In genomic region chr2:134426721-134427120, GRCh38 we compare ENCODE assay signal across 1 cellular context.
TF ChIP-seq lines count a peak whose summit lies in the region.

No MANE protein-coding gene starts in this region.

TF ChIP-seq in H1, 55 proteins besides CTCF, POLR2A, EP300 and RAD21 (continued from another document):
- TF ChIP-seq, protein P1, sequence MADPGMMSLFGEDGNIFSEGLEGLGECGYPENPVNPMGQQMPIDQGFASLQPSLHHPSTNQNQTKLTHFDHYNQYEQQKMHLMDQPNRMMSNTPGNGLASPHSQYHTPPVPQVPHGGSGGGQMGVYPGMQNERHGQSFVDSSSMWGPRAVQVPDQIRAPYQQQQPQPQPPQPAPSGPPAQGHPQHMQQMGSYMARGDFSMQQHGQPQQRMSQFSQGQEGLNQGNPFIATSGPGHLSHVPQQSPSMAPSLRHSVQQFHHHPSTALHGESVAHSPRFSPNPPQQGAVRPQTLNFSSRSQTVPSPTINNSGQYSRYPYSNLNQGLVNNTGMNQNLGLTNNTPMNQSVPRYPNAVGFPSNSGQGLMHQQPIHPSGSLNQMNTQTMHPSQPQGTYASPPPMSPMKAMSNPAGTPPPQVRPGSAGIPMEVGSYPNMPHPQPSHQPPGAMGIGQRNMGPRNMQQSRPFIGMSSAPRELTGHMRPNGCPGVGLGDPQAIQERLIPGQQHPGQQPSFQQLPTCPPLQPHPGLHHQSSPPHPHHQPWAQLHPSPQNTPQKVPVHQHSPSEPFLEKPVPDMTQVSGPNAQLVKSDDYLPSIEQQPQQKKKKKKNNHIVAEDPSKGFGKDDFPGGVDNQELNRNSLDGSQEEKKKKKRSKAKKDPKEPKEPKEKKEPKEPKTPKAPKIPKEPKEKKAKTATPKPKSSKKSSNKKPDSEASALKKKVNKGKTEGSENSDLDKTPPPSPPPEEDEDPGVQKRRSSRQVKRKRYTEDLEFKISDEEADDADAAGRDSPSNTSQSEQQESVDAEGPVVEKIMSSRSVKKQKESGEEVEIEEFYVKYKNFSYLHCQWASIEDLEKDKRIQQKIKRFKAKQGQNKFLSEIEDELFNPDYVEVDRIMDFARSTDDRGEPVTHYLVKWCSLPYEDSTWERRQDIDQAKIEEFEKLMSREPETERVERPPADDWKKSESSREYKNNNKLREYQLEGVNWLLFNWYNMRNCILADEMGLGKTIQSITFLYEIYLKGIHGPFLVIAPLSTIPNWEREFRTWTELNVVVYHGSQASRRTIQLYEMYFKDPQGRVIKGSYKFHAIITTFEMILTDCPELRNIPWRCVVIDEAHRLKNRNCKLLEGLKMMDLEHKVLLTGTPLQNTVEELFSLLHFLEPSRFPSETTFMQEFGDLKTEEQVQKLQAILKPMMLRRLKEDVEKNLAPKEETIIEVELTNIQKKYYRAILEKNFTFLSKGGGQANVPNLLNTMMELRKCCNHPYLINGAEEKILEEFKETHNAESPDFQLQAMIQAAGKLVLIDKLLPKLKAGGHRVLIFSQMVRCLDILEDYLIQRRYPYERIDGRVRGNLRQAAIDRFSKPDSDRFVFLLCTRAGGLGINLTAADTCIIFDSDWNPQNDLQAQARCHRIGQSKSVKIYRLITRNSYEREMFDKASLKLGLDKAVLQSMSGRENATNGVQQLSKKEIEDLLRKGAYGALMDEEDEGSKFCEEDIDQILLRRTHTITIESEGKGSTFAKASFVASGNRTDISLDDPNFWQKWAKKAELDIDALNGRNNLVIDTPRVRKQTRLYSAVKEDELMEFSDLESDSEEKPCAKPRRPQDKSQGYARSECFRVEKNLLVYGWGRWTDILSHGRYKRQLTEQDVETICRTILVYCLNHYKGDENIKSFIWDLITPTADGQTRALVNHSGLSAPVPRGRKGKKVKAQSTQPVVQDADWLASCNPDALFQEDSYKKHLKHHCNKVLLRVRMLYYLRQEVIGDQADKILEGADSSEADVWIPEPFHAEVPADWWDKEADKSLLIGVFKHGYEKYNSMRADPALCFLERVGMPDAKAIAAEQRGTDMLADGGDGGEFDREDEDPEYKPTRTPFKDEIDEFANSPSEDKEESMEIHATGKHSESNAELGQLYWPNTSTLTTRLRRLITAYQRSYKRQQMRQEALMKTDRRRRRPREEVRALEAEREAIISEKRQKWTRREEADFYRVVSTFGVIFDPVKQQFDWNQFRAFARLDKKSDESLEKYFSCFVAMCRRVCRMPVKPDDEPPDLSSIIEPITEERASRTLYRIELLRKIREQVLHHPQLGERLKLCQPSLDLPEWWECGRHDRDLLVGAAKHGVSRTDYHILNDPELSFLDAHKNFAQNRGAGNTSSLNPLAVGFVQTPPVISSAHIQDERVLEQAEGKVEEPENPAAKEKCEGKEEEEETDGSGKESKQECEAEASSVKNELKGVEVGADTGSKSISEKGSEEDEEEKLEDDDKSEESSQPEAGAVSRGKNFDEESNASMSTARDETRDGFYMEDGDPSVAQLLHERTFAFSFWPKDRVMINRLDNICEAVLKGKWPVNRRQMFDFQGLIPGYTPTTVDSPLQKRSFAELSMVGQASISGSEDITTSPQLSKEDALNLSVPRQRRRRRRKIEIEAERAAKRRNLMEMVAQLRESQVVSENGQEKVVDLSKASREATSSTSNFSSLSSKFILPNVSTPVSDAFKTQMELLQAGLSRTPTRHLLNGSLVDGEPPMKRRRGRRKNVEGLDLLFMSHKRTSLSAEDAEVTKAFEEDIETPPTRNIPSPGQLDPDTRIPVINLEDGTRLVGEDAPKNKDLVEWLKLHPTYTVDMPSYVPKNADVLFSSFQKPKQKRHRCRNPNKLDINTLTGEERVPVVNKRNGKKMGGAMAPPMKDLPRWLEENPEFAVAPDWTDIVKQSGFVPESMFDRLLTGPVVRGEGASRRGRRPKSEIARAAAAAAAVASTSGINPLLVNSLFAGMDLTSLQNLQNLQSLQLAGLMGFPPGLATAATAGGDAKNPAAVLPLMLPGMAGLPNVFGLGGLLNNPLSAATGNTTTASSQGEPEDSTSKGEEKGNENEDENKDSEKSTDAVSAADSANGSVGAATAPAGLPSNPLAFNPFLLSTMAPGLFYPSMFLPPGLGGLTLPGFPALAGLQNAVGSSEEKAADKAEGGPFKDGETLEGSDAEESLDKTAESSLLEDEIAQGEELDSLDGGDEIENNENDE (IDR thresholded peaks at IDR 0.05; ENCODE audit: insufficient replicate concordance, low read length) = peak; percentile 35
TF ChIP-seq in H1: peak in this region for 1.
